Comparison of ENCODE assay signal across 8 cellular contexts in genomic region chr17:74768069-74768762, GRCh38. TPM values are rescaled to one million over a fixed set of nuclear protein-coding genes. Genes with fewer than 3 reads are reported as not detected.
DNase-seq lines count a peak whose midpoint lies in the region; ATAC-seq and TF ChIP-seq lines count a peak whose summit lies in the region.

No MANE protein-coding gene starts in this region.

- ATAC-seq in central memory CD8-positive, alpha-beta T cell (replicated peaks; ENCODE audit: extremely low read depth, poor library complexity, severe bottlenecking), result no peak
- no peak for ATAC-seq in GM19455 (IDR thresholded peaks at IDR 0.05; ENCODE audit: unreplicated experiment)

- no peak overlapping the region for H3K4me3 ChIP-seq in ACC112 (ENCODE audit: low read depth, low read length)

- H3K4me3 Mint-ChIP-seq in central memory CD8-positive, alpha-beta T cell, result no peak overlapping the region
- H3K4me3 Mint-ChIP-seq in mesothelial cell of epicardium, result no peak overlapping the region

- H3K79me2 ChIP-seq in ACC112 (ENCODE audit: control insufficient read depth, insufficient read depth, low read length, unreplicated experiment), result no peaks in the 10 kb centered on the region

- H3K27me3 Mint-ChIP-seq in central memory CD8-positive, alpha-beta T cell, result no peaks in the 10 kb centered on the region
- H3K27me3 Mint-ChIP-seq in mesothelial cell of epicardium (ENCODE audit: low read depth), result no peaks in the 10 kb centered on the region

- no peaks in the 10 kb centered on the region for H3K9me3 Mint-ChIP-seq in central memory CD8-positive, alpha-beta T cell
- H3K9me3 Mint-ChIP-seq in mesothelial cell of epicardium, result no peaks in the 10 kb centered on the region

- H2AFZ ChIP-seq in ACC112 (ENCODE audit: low read length, unreplicated experiment), result no peak overlapping the region

- H3K36me3 Mint-ChIP-seq in central memory CD8-positive, alpha-beta T cell (ENCODE audit: insufficient read depth), result peaks cover 64% of the 10 kb centered on the region
- H3K36me3 Mint-ChIP-seq in mesothelial cell of epicardium, result peaks cover 15% of the 10 kb centered on the region

- H3K27ac ChIP-seq in ACC112 (ENCODE audit: low read depth, low read length), result peak overlapping the region; percentile 49

- H3K4me1 ChIP-seq in ACC112 (ENCODE audit: control insufficient read depth, insufficient read depth, low read length, unreplicated experiment), result peaks cover 16% of the 10 kb centered on the region

- DNase-seq in M059J (ENCODE audit: low read depth) (peak; percentile 92), mesothelial cell of epicardium (ENCODE audit: low spot score in 2 of 2, unreplicated experiment in 2 of 2) (no peak), NCI-H128 (lab: John Stamatoyannopoulos, UW; ENCODE audit: unreplicated experiment) (no peak), SHP77 (lab: John Stamatoyannopoulos, UW) (no peak), NCI-H1930 (lab: John Stamatoyannopoulos, UW) (no peak)
- DNase-seq in central memory CD8-positive, alpha-beta T cell (ENCODE audit: low spot score in 2 of 2), result no peak

- peaks cover 42% of the 10 kb centered on the region for H3K4me1 Mint-ChIP-seq in central memory CD8-positive, alpha-beta T cell
- peaks cover 20% of the 10 kb centered on the region for H3K4me1 Mint-ChIP-seq in mesothelial cell of epicardium

- no peak for TF ChIP-seq CTCF in mesothelial cell of epicardium (IDR thresholded peaks at IDR 0.05; ENCODE audit: unreplicated experiment)

- H3K27me3 ChIP-seq in ACC112 (ENCODE audit: insufficient read depth, low read length), result no peaks in the 10 kb centered on the region

- H3K27ac Mint-ChIP-seq in central memory CD8-positive, alpha-beta T cell (ENCODE audit: low read depth), result peak overlapping the region; percentile 92
- peak overlapping the region; percentile 8 for H3K27ac Mint-ChIP-seq in mesothelial cell of epicardium

- peaks cover 9% of the 10 kb centered on the region; the same call in 1 of the 2 replicates for H3K36me3 ChIP-seq in ACC112 (ENCODE audit: insufficient read depth, low read length)

RNA-seq across cellular contexts. Expression of gene NAT9, which starts 7.9 kb away (rescaled TPM):
- total RNA-seq in M059J (2014; rRNA removed; shearing (Covaris generic)), result 18.4 and 18.5 TPM in 2 replicates
- total RNA-seq in mesothelial cell of epicardium, result 78.2 to 83.7 TPM (median 83.1 TPM) in 3 replicates

RNA-seq across cellular contexts. Expression of gene NHERF1, which starts 19.8 kb away (rescaled TPM):
- total RNA-seq in M059J (2014; rRNA removed; shearing (Covaris generic)), result 63.1 and 80.7 TPM in 2 replicates
- total RNA-seq in mesothelial cell of epicardium, result 34.4 to 36.2 TPM (median 34.8 TPM) in 3 replicates

RNA-seq across cellular contexts. Expression of gene RAB37, which starts 31.2 kb away (rescaled TPM):
- not detected in 2 replicates for total RNA-seq in M059J (2014; rRNA removed; shearing (Covaris generic))
- 0.16 to 0.38 TPM (median 0.24 TPM) in 3 replicates for total RNA-seq in mesothelial cell of epicardium

RNA-seq across cellular contexts. Expression of gene CD300LF, which starts 55.5 kb away (rescaled TPM):
- not detected in 2 replicates for total RNA-seq in M059J (2014; rRNA removed; shearing (Covaris generic))
- not detected in 3 replicates for total RNA-seq in mesothelial cell of epicardium
